In the genomic region with DNA sequence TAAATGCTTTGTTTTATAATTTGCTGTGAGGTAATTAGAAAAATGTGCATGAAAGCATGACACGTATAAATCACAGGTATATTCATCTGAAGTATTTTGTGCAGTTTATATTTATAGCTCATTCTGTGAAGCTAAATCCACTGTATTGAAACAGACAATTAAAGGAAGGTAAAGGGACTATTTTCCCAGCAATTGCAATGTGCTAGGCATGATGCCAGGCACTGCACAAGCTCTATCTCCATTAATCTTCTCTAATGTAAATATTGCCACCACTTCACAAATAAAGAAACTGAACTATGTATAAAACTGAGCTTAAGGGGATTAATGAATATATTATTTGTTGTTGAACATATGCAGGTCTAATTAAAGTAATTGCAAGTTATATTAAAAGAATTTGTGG, we compare ENCODE assay signal across 16 cellular contexts.
DNase-seq lines count a peak whose midpoint lies in the region; ATAC-seq and TF ChIP-seq lines count a peak whose summit lies in the region.
"Had no signal": no experiment of that assay in that cellular context is flagged by ENCODE, and none has a peak within 500 bp of the region (broad histone marks: within the 10 kb centered on the region; RNA-seq: fewer than 3 reads in every experiment).

No MANE protein-coding gene starts in this region.

- ATAC-seq in body of pancreas (no peak), foreskin keratinocyte (no peak), GM18519 (IDR thresholded peaks at IDR 0.05; ENCODE audit: low FRiP score, unreplicated experiment) (no peak), HG03025 (IDR thresholded peaks at IDR 0.05; ENCODE audit: low FRiP score, unreplicated experiment) (no peak)
- ATAC-seq: CD8-positive, alpha-beta T cell; T-cell had no signal

- TF ChIP-seq CTCF in body of pancreas (IDR thresholded peaks at IDR 0.05) (no peak), foreskin keratinocyte (conservative IDR thresholded peaks at IDR 0.05) (no peak)

- H3K4me3 ChIP-seq in body of pancreas: no peak overlapping the region
- H3K4me3 ChIP-seq: SJSA1 had no signal

- H3K27me3 ChIP-seq in body of pancreas (no peaks in the 10 kb centered on the region), foreskin keratinocyte (no peaks in the 10 kb centered on the region)
- H3K27me3 ChIP-seq: BE2C, SJSA1 had no signal

- no peaks in the 10 kb centered on the region for H3K9me3 ChIP-seq in body of pancreas
- H3K9me3 ChIP-seq: BE2C, SJSA1 had no signal

- WGBS in body of pancreas, 2 donors: 30 to 53% methylated on average over 1 of the region's 1 CpG

- intact Hi-C loops in body of pancreas (cut with DNase I): no loop called here

- no peak overlapping the region for H3K27ac ChIP-seq in body of pancreas
- no peak overlapping the region for H3K27ac ChIP-seq in foreskin keratinocyte
- H3K27ac ChIP-seq: SJSA1 had no signal

- H3K4me1 ChIP-seq in body of pancreas (peaks cover 4% of the 10 kb centered on the region), foreskin keratinocyte (no peaks in the 10 kb centered on the region)
- H3K4me1 ChIP-seq: BE2C, SJSA1 had no signal

- H3K36me3 ChIP-seq in body of pancreas (replicated peaks in 1 of 2; ENCODE audit: insufficient read depth in 1 of 2, low read depth in 2 of 2): no peaks in the 10 kb centered on the region
- H3K36me3 ChIP-seq: BE2C, SJSA1 had no signal

- peak; percentile 16 for DNase-seq in DMS153 treated with DMSO at 0.1 percent for 48 hours (lab: John Stamatoyannopoulos, UW; ENCODE audit: unreplicated experiment)
- DNase-seq in NCI-H1105 treated with DMSO at 0.1 percent for 48 hours (lab: John Stamatoyannopoulos, UW): peak; percentile 82
- peak; percentile 81 for DNase-seq in NCI-H69 (lab: John Stamatoyannopoulos, UW)
- peak in 3 of 4 donors; percentile 5 to 35 (median 14) for DNase-seq in body of pancreas
- DNase-seq in foreskin keratinocyte: no peak
- DNase-seq: BE2C; CD8-positive, alpha-beta T cell; H7; NCI-H1694 treated with DMSO at 0.1 percent for 48 hours; NK-92 treated with Interleukin-12 subunit alpha and Interleukin-12 subunit beta, amount 100 ng/mL, for 24 hours; OCI-M1; RPMI8226; T-cell had no signal

- no peak for TF ChIP-seq POLR2A in body of pancreas (IDR thresholded peaks at IDR 0.05)

Comparison
In these comparisons a context has a peak if more than half of its experiments do, and no peak if none do; other contexts are left out.
1. DNase-seq: peak in DMS153 treated with DMSO at 0.1 percent for 48 hours (single experiment), NCI-H1105 treated with DMSO at 0.1 percent for 48 hours (single experiment), NCI-H69 (single experiment) and body of pancreas (3 of 4); none in foreskin keratinocyte (0 of 2).